ENCODE assay signal across 8 cellular contexts in the genomic region with DNA sequence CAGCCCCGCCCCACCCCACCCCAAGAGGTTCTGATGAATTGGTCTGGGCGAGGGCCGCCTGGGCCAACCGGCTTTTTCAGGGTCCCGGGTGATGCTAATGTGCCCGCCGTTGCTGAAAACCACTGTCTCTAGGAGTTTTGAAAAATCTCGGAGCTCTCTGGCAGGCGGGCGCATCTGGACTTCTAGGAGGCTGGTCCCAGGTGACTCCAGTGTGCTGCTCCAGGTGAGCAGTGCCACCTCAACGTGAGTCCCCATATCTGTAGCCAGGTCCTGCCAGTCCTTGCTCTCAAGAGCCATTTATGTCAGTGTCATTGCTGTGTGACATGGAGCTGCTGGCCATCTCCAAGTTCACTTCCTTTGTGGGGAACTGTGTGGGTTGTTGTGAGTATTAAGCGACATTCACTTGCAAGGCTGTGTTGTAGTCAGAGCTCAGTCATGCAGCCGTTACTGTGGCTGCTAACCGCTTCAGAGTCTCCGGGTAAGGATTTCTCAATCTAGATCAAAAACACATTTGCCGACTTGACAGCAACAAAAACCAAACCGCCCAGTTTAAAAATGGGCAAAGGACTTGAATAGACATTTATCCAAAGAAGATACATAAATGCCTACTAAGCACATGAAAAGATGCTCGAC. TPM values are rescaled to one million over a fixed set of nuclear protein-coding genes. Genes with fewer than 3 reads are reported as not detected.
DNase-seq lines count a peak whose midpoint lies in the region; ATAC-seq and TF ChIP-seq lines count a peak whose summit lies in the region.

Gene RFX8, minus strand, starts transcription at position 361 of the 633 bp plus-strand sequence. CDS start 8,264 bp downstream, outside the sequence.

- H3K4me1 ChIP-seq in muscle layer of colon (ENCODE audit: insufficient read depth, low read length), result no peaks in the 10 kb centered on the region

- TF ChIP-seq CTCF in dorsolateral prefrontal cortex (IDR thresholded peaks at IDR 0.05 in 54 of 56, conservative IDR thresholded peaks at IDR 0.05 in 2 of 56; ENCODE audit: low read depth in 1 of 56, partially characterized antibody in 56 of 56), result no peak

- peak within 1 kb of the TSS in 56 of 59 donors; percentile 17 to 91 (median 80) for H3K27ac ChIP-seq in dorsolateral prefrontal cortex
- peak within 1 kb of the TSS; percentile 53 for H3K27ac ChIP-seq in muscle layer of colon (ENCODE audit: low read depth, low read length)

- H3K27me3 ChIP-seq in H7 (ENCODE audit: control insufficient read depth, insufficient read depth, low read length) (peaks cover 17% of the 10 kb centered on the region), dorsolateral prefrontal cortex (no peaks in the 10 kb centered on the region), muscle layer of colon (ENCODE audit: control insufficient read depth in 1 of 2, insufficient read depth in 2 of 2, low read length in 2 of 2) (no peaks in the 10 kb centered on the region)

- ATAC-seq in activated CD4-positive, CD25-positive, alpha-beta regulatory T cell treated with anti-CD3 and anti-CD28 coated beads, Interleukin-2, amount 50 U/mL, for 24 hours, result peak; percentile 96 to 97
- no peak for ATAC-seq in HG03025 (IDR thresholded peaks at IDR 0.05; ENCODE audit: low FRiP score, unreplicated experiment)

- intact Hi-C loops in dorsolateral prefrontal cortex (cut with DNase I), result no loop called here

- H3K9ac ChIP-seq in muscle layer of colon (ENCODE audit: low read length), result no peak within 1 kb of the TSS

- peak within 1 kb of the TSS; percentile 53 for H3K4me3 ChIP-seq in H7 (ENCODE audit: insufficient read depth, low read depth, low read length)
- peak within 1 kb of the TSS; percentile 51 to 86 (median 74) for H3K4me3 ChIP-seq in dorsolateral prefrontal cortex
- peak within 1 kb of the TSS; percentile 53 to 61 for H3K4me3 ChIP-seq in muscle layer of colon (ENCODE audit: low read depth in 1 of 2, low read length in 2 of 2)

- DNase-seq in H7, result peak; percentile 64
- peak in 3 of 10 donors; percentile 10 to 44 (median 19) for DNase-seq in dorsolateral prefrontal cortex
- peak in 5 of 6 experiments; percentile 1 to 70 (median 44) for DNase-seq in stimulated activated naive CD4-positive, alpha-beta T cell (lab: John Stamatoyannopoulos, UW)
- DNase-seq in HuH-7.5 (ENCODE audit: low spot score), result no peak
- no peak for DNase-seq in kidney glomerular epithelial cell (lab: John Stamatoyannopoulos, UW)

- no peaks in the 10 kb centered on the region for H3K9me3 ChIP-seq in muscle layer of colon (ENCODE audit: low read length)

- H3K36me3 ChIP-seq in H7 (replicated peaks; ENCODE audit: control insufficient read depth, insufficient read depth, low read length), result no peaks in the 10 kb centered on the region
- no peaks in the 10 kb centered on the region for H3K36me3 ChIP-seq in muscle layer of colon (ENCODE audit: insufficient read depth, low read length)

RNA-seq across cellular contexts. Expression of gene RFX8, which starts in this region (rescaled TPM):
- 0.18 TPM in 1 of 2 replicates, not detected in the other for total RNA-seq in H7 (2014; rRNA removed; shearing (Covaris generic))
- 1 to 10 TPM in 114 of 120 experiments, under 1 TPM in 6; 0.60 to 8.9 (median 2.6) TPM for total RNA-seq in dorsolateral prefrontal cortex

Comparison
In these comparisons a context has a peak if more than half of its experiments do, and no peak if none do; other contexts are left out.
1. Peak in DNase-seq and H3K4me3 ChIP-seq in H7; RNA of the gene not detected or under 1 TPM.
2. DNase-seq: peak in stimulated activated naive CD4-positive, alpha-beta T cell (5 of 6); none in HuH-7.5 (single experiment) and kidney glomerular epithelial cell (single experiment).
3. Peak in every context shown above with its lines, with median percentiles within 50 percentile points of each other: H3K4me3 ChIP-seq.